Comparison of ENCODE assay signal across 22 cellular contexts in the genomic region with DNA sequence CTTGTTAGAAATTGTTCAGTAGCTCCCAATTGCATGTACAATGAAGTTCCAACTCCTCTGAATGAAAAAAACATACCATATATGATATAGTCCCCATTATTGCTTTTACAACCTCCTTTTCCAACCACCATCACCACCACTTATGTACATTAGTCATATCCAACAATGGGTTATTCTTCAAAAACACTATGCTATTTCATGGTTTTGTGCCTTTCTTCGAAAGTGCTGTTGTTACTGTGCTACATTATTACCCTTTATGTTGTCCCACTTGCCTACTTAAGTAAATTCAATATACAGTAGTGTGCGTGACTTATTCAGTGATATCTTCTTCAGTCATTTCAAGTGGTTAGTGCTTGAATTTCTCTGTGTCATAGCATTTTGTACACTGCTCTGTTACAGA.
DNase-seq lines count a peak whose midpoint lies in the region; ATAC-seq, FAIRE-seq and TF ChIP-seq lines count a peak whose summit lies in the region.
"Had no signal": no experiment of that assay in that cellular context is flagged by ENCODE, and none has a peak within 500 bp of the region (broad histone marks: within the 10 kb centered on the region; RNA-seq: fewer than 3 reads in every experiment).

No MANE protein-coding gene starts in this region.

- no peak overlapping the region for H3K4me3 ChIP-seq in SK-N-MC
- H3K4me3 ChIP-seq: GM12878 had no signal

- H3K9ac ChIP-seq in SK-N-MC (ENCODE audit: insufficient read length): no peak overlapping the region

- H3K27me3 Mint-ChIP-seq in activated T-cell treated with anti-CD3 and anti-CD28 coated beads, Interleukin-2, amount 50 U/mL, for 24 hours: no peaks in the 10 kb centered on the region
- no peaks in the 10 kb centered on the region for H3K27me3 Mint-ChIP-seq in mesothelial cell of epicardium (ENCODE audit: low read depth)
- H3K27me3 Mint-ChIP-seq: CD4-positive, alpha-beta memory T cell had no signal

- DNase-seq in activated T-cell treated with anti-CD3 and anti-CD28 coated beads, Interleukin-2, amount 50 U/mL, for 24 hours: no peak
- no peak for DNase-seq in activated T-cell treated with anti-CD3 and anti-CD28 coated beads, Interleukin-2, amount 50 U/mL, for 48 hours
- no peak for DNase-seq in GM12891 (ENCODE audit: insufficient read length, low spot score)
- DNase-seq in SK-N-MC (ENCODE audit: low read depth, low spot score): no peak
- DNase-seq in mesothelial cell of epicardium (ENCODE audit: low spot score in 2 of 2, unreplicated experiment in 2 of 2): no peak
- no peak for DNase-seq in NCI-H146 (lab: John Stamatoyannopoulos, UW)
- DNase-seq: BE2C; CD4-positive, alpha-beta memory T cell; DMS53; EL; HFFc6; NCI-H1092 treated with DMSO at 0.1 percent for 48 hours; NCI-H2081 treated with DMSO at 0.1 percent for 48 hours; NCI-H2227 treated with DMSO at 0.1 percent for 48 hours; NCI-H524; NCI-H82; RPMI8226; SHP77 treated with DMSO at 0.1 percent for 48 hours had no signal

- FAIRE-seq in GM12891 (lab: Jason Lieb, UNC): peak; percentile 58
- FAIRE-seq: GM12878, GM18507 had no signal

- TF ChIP-seq POLR2A in GM12891 (IDR thresholded peaks at IDR 0.05; ENCODE audit: low read depth, low read length): no peak

- peaks cover 32% of the 10 kb centered on the region for H3K36me3 ChIP-seq in SK-N-MC (ENCODE audit: insufficient read depth, low read length)

- H3K36me3 Mint-ChIP-seq in activated T-cell treated with anti-CD3 and anti-CD28 coated beads, Interleukin-2, amount 50 U/mL, for 24 hours (ENCODE audit: low read depth): peaks cover 73% of the 10 kb centered on the region
- H3K36me3 Mint-ChIP-seq in mesothelial cell of epicardium: peaks cover 19% of the 10 kb centered on the region

- TF ChIP-seq CTCF in mesothelial cell of epicardium (IDR thresholded peaks at IDR 0.05; ENCODE audit: unreplicated experiment): no peak

- peak overlapping the region; percentile 51; the same call in 1 of the 2 replicates for H3K27ac ChIP-seq in SK-N-MC

- peak overlapping the region; percentile 48 for H3K27ac Mint-ChIP-seq in activated T-cell treated with anti-CD3 and anti-CD28 coated beads, Interleukin-2, amount 50 U/mL, for 24 hours
- H3K27ac Mint-ChIP-seq in mesothelial cell of epicardium: peak overlapping the region; percentile 86

- H3K9me3 Mint-ChIP-seq in activated T-cell treated with anti-CD3 and anti-CD28 coated beads, Interleukin-2, amount 50 U/mL, for 24 hours: no peaks in the 10 kb centered on the region
- H3K9me3 Mint-ChIP-seq in mesothelial cell of epicardium: no peaks in the 10 kb centered on the region
- H3K9me3 Mint-ChIP-seq: CD4-positive, alpha-beta memory T cell; HFFc6 had no signal

- no peaks in the 10 kb centered on the region for H3K9me3 ChIP-seq in SK-N-MC (ENCODE audit: low read depth, low read length)
- H3K9me3 ChIP-seq: BE2C had no signal

- H3K4me1 Mint-ChIP-seq in activated T-cell treated with anti-CD3 and anti-CD28 coated beads, Interleukin-2, amount 50 U/mL, for 24 hours (ENCODE audit: low read depth): peaks cover 19% of the 10 kb centered on the region
- peaks cover 72% of the 10 kb centered on the region for H3K4me1 Mint-ChIP-seq in mesothelial cell of epicardium

- ATAC-seq in GM21619 (IDR thresholded peaks at IDR 0.05; ENCODE audit: unreplicated experiment): no peak
- ATAC-seq in HG02642 (IDR thresholded peaks at IDR 0.05; ENCODE audit: poor library complexity, unreplicated experiment): no peak
- ATAC-seq: GM12878 had no signal

- no peak overlapping the region for H3K4me3 Mint-ChIP-seq in activated T-cell treated with anti-CD3 and anti-CD28 coated beads, Interleukin-2, amount 50 U/mL, for 24 hours
- H3K4me3 Mint-ChIP-seq in mesothelial cell of epicardium: no peak overlapping the region
- H3K4me3 Mint-ChIP-seq: CD4-positive, alpha-beta memory T cell; HFFc6 had no signal

TF ChIP-seq in GM12891, 5 proteins besides CTCF, POLR2A, EP300 and RAD21:
- no peak for TF ChIP-seq POU2F2 (IDR thresholded peaks at IDR 0.05; ENCODE audit: low read depth, low read length)
- no peak for TF ChIP-seq POLR2AphosphoS5 (IDR thresholded peaks at IDR 0.05; ENCODE audit: low read depth, low read length)
- TF ChIP-seq PAX5 (IDR thresholded peaks at IDR 0.05; ENCODE audit: insufficient read depth, low read length, severe bottlenecking): no peak
- no peak for TF ChIP-seq SPI1 (IDR thresholded peaks at IDR 0.05; ENCODE audit: low read depth, low read length)
- no peak for TF ChIP-seq TAF1 (IDR thresholded peaks at IDR 0.05; ENCODE audit: low read depth, low read length)
TF ChIP-seq in GM12891: peak in this region for 0.
